Comparison of ENCODE assay signal across 24 cellular contexts in genomic region chr13:64546371-64546770, GRCh38.
"Had no signal": no experiment of that assay in that cellular context is flagged by ENCODE, and none has a peak within 500 bp of the region (broad histone marks: within the 10 kb centered on the region; RNA-seq: fewer than 3 reads in every experiment).

No MANE protein-coding gene starts in this region.

- H3K36me3 ChIP-seq: heart right ventricle, left lung, neural progenitor cell, prostate gland, right atrium auricular region, tibial artery had no signal

- H3K4me3 ChIP-seq: coronary artery, heart right ventricle, left lung, mucosa of descending colon, neural progenitor cell, prostate gland, right atrium auricular region, testis, tibial artery had no signal

- ATAC-seq: heart right ventricle; left cardiac atrium; left lung; mucosa of descending colon; sciatic nerve; stimulated activated memory B cell treated with anti-CD40 and anti-IgM and Interleukin-4, amounts not matched to agents 10 μg/mL and 1 μg/mL and 100 μg/mL, for 72 hours; stimulated activated naive CD8-positive, alpha-beta T cell treated with anti-CD3 and anti-CD28 coated beads, Interleukin-15, Interleukin-2, amounts not matched to agents 100 U/mL and 50 U/mL, for 24 hours had no signal

- H3K79me2 ChIP-seq: parathyroid adenoma had no signal

- H3K27ac ChIP-seq: coronary artery, heart right ventricle, left lung, neural progenitor cell, parathyroid adenoma, prostate gland, right atrium auricular region, testis, tibial artery had no signal

- H3K27me3 ChIP-seq: heart right ventricle, left lung, neural progenitor cell, right atrium auricular region, testis, tibial artery had no signal

- H3K9me3 ChIP-seq: heart right ventricle, prostate gland, right atrium auricular region, testis, tibial artery had no signal

- H3K4me1 ChIP-seq: heart right ventricle, left lung, neural progenitor cell, parathyroid adenoma, prostate gland, right atrium auricular region, testis, tibial artery had no signal

- H2AFZ ChIP-seq: parathyroid adenoma had no signal

- H3K9ac ChIP-seq: neural progenitor cell, parathyroid adenoma had no signal

- DNase-seq: dermis blood vessel endothelial cell; effector memory CD4-positive, alpha-beta T cell; foreskin melanocyte; glutamatergic neuron; heart right ventricle; hippocampal formation; left cardiac atrium; left lung; mesenchymal stem cell; mucosa of descending colon; naive B cell; stimulated activated CD4-positive, alpha-beta T cell treated with anti-CD3 and anti-CD28 coated beads, Interleukin-2, amount 100 ng/mL, for 24 hours; stimulated activated CD4-positive, alpha-beta T cell treated with anti-CD3 and anti-CD28 coated beads, Interleukin-4, amount 100 ng/mL, for 24 hours; stimulated activated naive CD8-positive, alpha-beta T cell treated with anti-CD3 and anti-CD28 coated beads, Interleukin-15, Interleukin-2, amounts not matched to agents 100 U/mL and 50 U/mL, for 24 hours; substantia nigra; testis; tibial artery had no signal

- H3K4me2 ChIP-seq: neural progenitor cell had no signal
